12 cellular contexts compared by ENCODE assay signal in genomic region chr12:39144613-39145061, GRCh38.
A peak's percentile ranks its signal among the peaks of the same experiment; 100 is the strongest.
DNase-seq lines count a peak whose midpoint lies in the region; ATAC-seq, FAIRE-seq and TF ChIP-seq lines count a peak whose summit lies in the region.
"Had no signal": no experiment of that assay in that cellular context is flagged by ENCODE, and none has a peak within 500 bp of the region (broad histone marks: within the 10 kb centered on the region; RNA-seq: fewer than 3 reads in every experiment).

No MANE protein-coding gene starts in this region.

- TF ChIP-seq POLR2A in stomach (IDR thresholded peaks at IDR 0.05), result no peak

- H3K27me3 ChIP-seq in HUES48 (ENCODE audit: control insufficient read depth, insufficient read depth, low read length) (peaks cover 28% of the 10 kb centered on the region), keratinocyte (ENCODE audit: control insufficient read depth, extremely low read depth, insufficient read depth, low read length) (peaks cover 19% of the 10 kb centered on the region), stomach (peaks cover 0 to 42% (median 18%) of the 10 kb centered on the region in 3 donors)

- H3K27me3 Mint-ChIP-seq in endothelial cell (ENCODE audit: unreplicated experiment), result no peaks in the 10 kb centered on the region

- peaks cover 2% of the 10 kb centered on the region for H3K4me1 Mint-ChIP-seq in endothelial cell (ENCODE audit: unreplicated experiment)
- H3K4me1 Mint-ChIP-seq: activated B cell treated with CpG ODN at 0.5 μM for 24 hours had no signal

- H3K9me1 ChIP-seq in keratinocyte (ENCODE audit: control insufficient read depth, extremely low read depth, insufficient read depth, low read length), result no peaks in the 10 kb centered on the region

- TF ChIP-seq CTCF in endothelial cell (IDR thresholded peaks at IDR 0.05; ENCODE audit: unreplicated experiment) (no peak), keratinocyte (optimal IDR thresholded peaks at IDR 0.05 in 1 of 3, IDR thresholded peaks at IDR 0.05 in 1 of 3, conservative IDR thresholded peaks at IDR 0.05 in 1 of 3; ENCODE audit: extremely low read depth in 1 of 3, insufficient read depth in 2 of 3, low read length in 3 of 3) (no peak), stomach (IDR thresholded peaks at IDR 0.05) (no peak)

- peaks cover 4% of the 10 kb centered on the region for H3K36me3 Mint-ChIP-seq in endothelial cell (ENCODE audit: low read depth, unreplicated experiment)

- WGBS in stomach, 5 donors, result 16 to 44% (median 26%) methylated on average over 18 to 41 of the region's 41 CpGs

- peak overlapping the region; percentile 80 for H3K4me2 ChIP-seq in keratinocyte (ENCODE audit: control insufficient read depth, extremely low read depth, insufficient read depth, low read depth, low read length)

- H3K9ac ChIP-seq in HUES48 (ENCODE audit: low read depth, low read length) (peak overlapping the region; percentile 65; the same call in 1 of the 2 replicates), keratinocyte (ENCODE audit: control insufficient read depth, extremely low read depth, insufficient read depth, low read length) (no peak overlapping the region)

- no peak for FAIRE-seq in keratinocyte (lab: Jason Lieb, UNC)
- FAIRE-seq: K562 had no signal

- H3K4me3 ChIP-seq in HUES48 (ENCODE audit: low read depth, low read length) (peak overlapping the region; percentile 80), keratinocyte (ENCODE audit: control insufficient read depth in 2 of 3, extremely low read depth in 1 of 3, insufficient read depth in 2 of 3, low read depth in 1 of 3, low read length in 3 of 3) (peak overlapping the region in 2 of 3 experiments; percentile 57), stomach (peak overlapping the region; percentile 46 to 56 (median 54))
- H3K4me3 ChIP-seq: K562 had no signal

- no peak overlapping the region for H2AFZ ChIP-seq in keratinocyte (ENCODE audit: control insufficient read depth, low read length)

- no peak for DNase-seq in endothelial cell (ENCODE audit: low spot score)
- DNase-seq in keratinocyte (ENCODE audit: low read depth, low spot score), result no peak
- no peak for DNase-seq in stomach
- DNase-seq in OCI-M2 (lab: John Stamatoyannopoulos, UW; ENCODE audit: unreplicated experiment), result no peak
- DNase-seq in NCI-H446 (lab: John Stamatoyannopoulos, UW), result no peak
- DNase-seq: activated B cell treated with CpG ODN at 0.5 μM for 24 hours; activated effector memory CD4-positive, alpha-beta T cell treated with Interleukin-2 at 50 U/mL for 16 hours had no signal

- intact Hi-C loops in stomach (cut with DNase I; ENCODE audit: low total_unique reads), result no loop called here

- no peaks in the 10 kb centered on the region for H3K9me3 Mint-ChIP-seq in endothelial cell (ENCODE audit: unreplicated experiment)

- peak overlapping the region; percentile 78 for H3K4me3 Mint-ChIP-seq in endothelial cell (ENCODE audit: unreplicated experiment)
- H3K4me3 Mint-ChIP-seq: activated B cell treated with CpG ODN at 0.5 μM for 24 hours; dendritic cell treated with granulocyte-macrophage colony-stimulating factor and Interleukin-4, amounts not matched to agents 40 ng/mL and 50 ng/mL, for 4 days had no signal

- H3K36me3 ChIP-seq in HUES48 (ENCODE audit: control insufficient read depth, insufficient read depth, low read length) (no peaks in the 10 kb centered on the region), keratinocyte (ENCODE audit: control insufficient read depth in 2 of 2, extremely low read depth in 1 of 2, insufficient read depth in 2 of 2, low read length in 2 of 2) (no peaks in the 10 kb centered on the region), stomach (no peaks in the 10 kb centered on the region)

- ATAC-seq in GM18502 (IDR thresholded peaks at IDR 0.05; ENCODE audit: poor library complexity, unreplicated experiment) (no peak), HG02763 (IDR thresholded peaks at IDR 0.05; ENCODE audit: unreplicated experiment) (no peak)
- ATAC-seq: K562 had no signal

- H3K9me3 ChIP-seq in HUES48 (ENCODE audit: control insufficient read depth, insufficient read depth, low read length) (no peaks in the 10 kb centered on the region), keratinocyte (ENCODE audit: control insufficient read depth, low read depth, low read length) (no peaks in the 10 kb centered on the region), stomach (peaks cover 0 to 17% (median 2%) of the 10 kb centered on the region in 4 donors)

- dilution Hi-C loops in keratinocyte (cut with MboI; ENCODE audit: extremely low pct_ligation_motif_present, low sequenced_read_pairs), result no loop called here

- H3K27ac ChIP-seq in HUES48 (ENCODE audit: low read depth, low read length) (no peak overlapping the region), keratinocyte (ENCODE audit: control insufficient read depth, insufficient read depth, low read length) (no peak overlapping the region), stomach (peak overlapping the region in 1 of 5 donors; percentile 45)

- no peaks in the 10 kb centered on the region for H3K4me1 ChIP-seq in HUES48 (ENCODE audit: control insufficient read depth, insufficient read depth, low read length)
- H3K4me1 ChIP-seq in keratinocyte (ENCODE audit: control insufficient read depth, extremely low read depth, insufficient read depth, low read length), result no peaks in the 10 kb centered on the region
- peaks cover 0 to 17% (median 11%) of the 10 kb centered on the region in 4 donors for H3K4me1 ChIP-seq in stomach

- no peaks in the 10 kb centered on the region for H4K20me1 ChIP-seq in keratinocyte (ENCODE audit: control insufficient read depth, extremely low read depth, insufficient read depth, low read length)

- no peaks in the 10 kb centered on the region for H3K79me2 ChIP-seq in keratinocyte (ENCODE audit: control insufficient read depth, insufficient read depth, low read length)

- no peak overlapping the region for H3K27ac Mint-ChIP-seq in endothelial cell (ENCODE audit: unreplicated experiment)
- H3K27ac Mint-ChIP-seq: activated B cell treated with CpG ODN at 0.5 μM for 24 hours; dendritic cell treated with granulocyte-macrophage colony-stimulating factor and Interleukin-4, amounts not matched to agents 40 ng/mL and 50 ng/mL, for 4 days had no signal

- no peak for TF ChIP-seq EP300 in stomach (IDR thresholded peaks at IDR 0.05)
